In the genomic region with DNA sequence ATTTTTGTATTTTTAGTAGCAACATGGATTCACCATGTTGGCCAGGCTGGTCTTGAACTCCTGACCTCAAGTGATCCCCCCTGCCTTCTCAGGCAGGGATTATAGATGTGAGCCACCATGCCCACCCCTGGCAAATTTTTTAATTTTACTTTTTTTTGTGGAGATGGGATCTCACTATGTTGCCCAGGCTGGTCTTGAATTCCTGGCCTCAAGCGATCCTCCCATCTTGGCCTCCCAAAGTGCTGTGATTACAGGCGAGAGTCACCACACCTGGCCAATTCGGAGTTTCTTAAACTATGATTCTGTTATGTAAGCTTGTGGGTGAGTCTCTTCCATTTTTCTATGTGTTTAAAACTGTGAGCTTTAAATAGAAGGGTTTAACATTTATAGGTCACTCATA, we compare ENCODE assay signal across 26 cellular contexts. TPM values are rescaled to one million over a fixed set of nuclear protein-coding genes. Genes with fewer than 3 reads are reported as not detected.
"Had no signal": no experiment of that assay in that cellular context is flagged by ENCODE, and none has a peak within 500 bp of the region (broad histone marks: within the 10 kb centered on the region; RNA-seq: fewer than 3 reads in every experiment).

No MANE protein-coding gene starts in this region.

- H3K4me3 Mint-ChIP-seq: mesothelial cell of epicardium, naive B cell had no signal

- ATAC-seq: esophagus mucosa, gastrocnemius medialis, heart right ventricle, left cardiac atrium, left lung, left ventricle myocardium superior, lower lobe of right lung, mucosa of descending colon had no signal

- H3K27ac Mint-ChIP-seq: mesothelial cell of epicardium had no signal

- H3K4me1 ChIP-seq: heart right ventricle, left lung, lower lobe of right lung had no signal

- H3K27ac ChIP-seq: coronary artery, dorsolateral prefrontal cortex, epithelial cell of prostate, esophagus squamous epithelium, gastrocnemius medialis, heart right ventricle, left lung, lower lobe of right lung had no signal

- DNase-seq: dermis blood vessel endothelial cell; dorsolateral prefrontal cortex; effector CD4-positive, alpha-beta T cell; effector memory CD4-positive, alpha-beta T cell; erythroblast; esophagus squamous epithelium; foreskin fibroblast; foreskin melanocyte; gastrocnemius medialis; glutamatergic neuron; head of caudate nucleus; heart right ventricle; hippocampal formation; left cardiac atrium; left lung; left ventricle myocardium superior; lower lobe of right lung; mesenchymal stem cell; mucosa of descending colon; naive B cell had no signal

- H3K27me3 Mint-ChIP-seq: naive B cell had no signal

- H3K27me3 ChIP-seq: dorsolateral prefrontal cortex, esophagus squamous epithelium, gastrocnemius medialis, heart right ventricle, left lung had no signal

- H3K4me3 ChIP-seq: coronary artery, dorsolateral prefrontal cortex, esophagus squamous epithelium, gastrocnemius medialis, heart right ventricle, left lung, lower lobe of right lung, mucosa of descending colon had no signal

- H3K9me3 ChIP-seq: esophagus squamous epithelium, gastrocnemius medialis, heart right ventricle, left lung, lower lobe of right lung, mucosa of descending colon had no signal

- H3K9me3 Mint-ChIP-seq: mesothelial cell of epicardium, naive B cell had no signal

RNA-seq across cellular contexts. Expression of a gene that starts 35.2 kb away (rescaled TPM):
- total RNA-seq: glomerular endothelial cell, myocyte had no signal
